ENCODE assay signal across 11 cellular contexts in genomic region chr9:126334626-126335621, GRCh38. TPM values are rescaled to one million over a fixed set of nuclear protein-coding genes. Genes with fewer than 3 reads are reported as not detected.
DNase-seq lines count a peak whose midpoint lies in the region; ATAC-seq lines count a peak whose summit lies in the region.
"Had no signal": no experiment of that assay in that cellular context is flagged by ENCODE, and none has a peak within 500 bp of the region (broad histone marks: within the 10 kb centered on the region; RNA-seq: fewer than 3 reads in every experiment).

No MANE protein-coding gene starts in this region.

- intact Hi-C loops in sciatic nerve (cut with DNase I) = no loop called here

- DNase-seq in DMS53 (lab: John Stamatoyannopoulos, UW) = peak; percentile 56
- DNase-seq in cerebellar cortex (ENCODE audit: low spot score) = peak; percentile 36
- DNase-seq in iris pigment epithelial cell (ENCODE audit: low read depth) = peak; percentile 59
- DNase-seq in sciatic nerve (ENCODE audit: low spot score) = no peak
- no peak for DNase-seq in stimulated activated CD4-positive, alpha-beta T cell treated with anti-CD3 and anti-CD28 coated beads, Interleukin-12 subunit alpha, Interleukin-12 subunit beta, amount 100 ng/mL, for 4 hours
- DNase-seq in HT-29 (ENCODE audit: low spot score) = no peak
- DNase-seq: activated CD4-positive, alpha-beta T cell treated with anti-CD3 and anti-CD28 coated beads, Interleukin-2, amount 10 ng/mL, durations not matched to agents 7 days and 5 days; activated naive CD4-positive, alpha-beta T cell treated with Interleukin-2 at 50 U/mL for 16 hours; NCI-H748 treated with DMSO at 0.1 percent for 48 hours had no signal

- peak; percentile 16 for ATAC-seq in sciatic nerve
- no peak for ATAC-seq in HG03045 (IDR thresholded peaks at IDR 0.05; ENCODE audit: unreplicated experiment)
- ATAC-seq in GM18870 (IDR thresholded peaks at IDR 0.05; ENCODE audit: unreplicated experiment) = no peak

RNA-seq across cellular contexts. Expression of gene MVB12B, which starts 8.3 kb away (rescaled TPM):
- total RNA-seq in sciatic nerve = 65.7 TPM
- total RNA-seq in HT-29 (2014; rRNA removed; shearing (Covaris generic)) = 0.10 TPM in 1 of 2 replicates, not detected in the other

Comparison
In these comparisons a context has a peak if more than half of its experiments do, and no peak if none do; other contexts are left out.
1. DNase-seq: peak in DMS53 (single experiment), cerebellar cortex (single experiment) and iris pigment epithelial cell (single experiment); none in sciatic nerve (single experiment), stimulated activated CD4-positive, alpha-beta T cell treated with anti-CD3 and anti-CD28 coated beads, Interleukin-12 subunit alpha, Interleukin-12 subunit beta, amount 100 ng/mL, for 4 hours (single experiment) and HT-29 (single experiment).
2. RNA of gene MVB12B, which starts 8.3 kb away (total RNA-seq): 65.7 TPM in sciatic nerve (single experiment); 0.10 TPM in HT-29; every median in the first group is over 10 times any median in the second.